In genomic region chr1:35506960-35507901, GRCh38 we compare ENCODE assay signal across 1 cellular context.
TF ChIP-seq lines count a peak whose summit lies in the region.

No MANE protein-coding gene starts in this region.

TF ChIP-seq in GM12878, 131 proteins besides CTCF, POLR2A, EP300 and RAD21:
- TF ChIP-seq MLLT1 (IDR thresholded peaks at IDR 0.05): peak; percentile 54; the same call in 1 of the 2 replicates
- TF ChIP-seq NRF1 (conservative IDR thresholded peaks at IDR 0.05; ENCODE audit: low read depth, low read length): no peak
- 0 out of 2 replicates have a peak, but pooled peaks have one; percentile 36 for TF ChIP-seq DPF2 (IDR thresholded peaks at IDR 0.05)
- peak; percentile 53 for TF ChIP-seq RUNX3 (IDR thresholded peaks at IDR 0.05; ENCODE audit: low read length)
- no peak for TF ChIP-seq CREB1 (IDR thresholded peaks at IDR 0.05; ENCODE audit: low read depth)
- peak; percentile 76; the same call in 1 of the 2 replicates for TF ChIP-seq ZNF687 (IDR thresholded peaks at IDR 0.05)
- peak; percentile 63 for TF ChIP-seq CUX1 (IDR thresholded peaks at IDR 0.05; ENCODE audit: insufficient replicate concordance, low read depth, low read length)
- TF ChIP-seq ZNF592 (IDR thresholded peaks at IDR 0.05): 0 out of 2 replicates have a peak, but pooled peaks have one; percentile 34
- no peak for TF ChIP-seq YBX1 (IDR thresholded peaks at IDR 0.05)
- 0 out of 2 replicates have a peak, but pooled peaks have one; percentile 13 for TF ChIP-seq TCF12 (IDR thresholded peaks at IDR 0.05; ENCODE audit: low read depth, low read length)
- TF ChIP-seq STAT3 (IDR thresholded peaks at IDR 0.05; ENCODE audit: low read depth, low read length): 0 out of 2 replicates have a peak, but pooled peaks have one; percentile 24
- TF ChIP-seq GATAD2B (conservative IDR thresholded peaks at IDR 0.05; ENCODE audit: low read depth): 0 out of 2 replicates have a peak, but pooled peaks have one; percentile 13
- TF ChIP-seq RELB (IDR thresholded peaks at IDR 0.05; ENCODE audit: low read depth): peak; percentile 34
- no peak for TF ChIP-seq ZNF274 (IDR thresholded peaks at IDR 0.05; ENCODE audit: insufficient read depth, insufficient read length)
- peak; percentile 51; the same call in 1 of the 2 replicates for TF ChIP-seq NR2F1 (conservative IDR thresholded peaks at IDR 0.05)
- peak; percentile 85 for TF ChIP-seq NBN (IDR thresholded peaks at IDR 0.05)
- peak; percentile 66; the same call in 1 of the 2 replicates for TF ChIP-seq SPI1 (IDR thresholded peaks at IDR 0.05; ENCODE audit: borderline replicate concordance, insufficient read depth, low read depth, low read length)
- 0 out of 2 replicates have a peak, but pooled peaks have one; percentile 52 for TF ChIP-seq MTA2 (IDR thresholded peaks at IDR 0.05; ENCODE audit: low read depth)
- TF ChIP-seq IKZF2 (IDR thresholded peaks at IDR 0.05): peak; percentile 51 to 55; a peak in 2 of 4 replicates
- no peak for TF ChIP-seq GABPA (IDR thresholded peaks at IDR 0.05; ENCODE audit: low read depth)
- TF ChIP-seq SUZ12 (IDR thresholded peaks at IDR 0.05; ENCODE audit: unreplicated experiment): no peak
- TF ChIP-seq ZNF24 (IDR thresholded peaks at IDR 0.05): peak; percentile 75
- 0 out of 2 replicates have a peak, but pooled peaks have one; percentile 16 for TF ChIP-seq SMC3 (IDR thresholded peaks at IDR 0.05; ENCODE audit: borderline replicate concordance, low read length)
- TF ChIP-seq ZSCAN29 (IDR thresholded peaks at IDR 0.05): peak; percentile 48; the same call in 1 of the 2 replicates
- TF ChIP-seq POU2F2 (IDR thresholded peaks at IDR 0.05; ENCODE audit: borderline replicate concordance, low read depth, low read length): peak; percentile 60; the same call in 1 of the 3 replicates
- peak; percentile 43; the same call in 1 of the 2 replicates for TF ChIP-seq ATF2 (IDR thresholded peaks at IDR 0.05; ENCODE audit: low read length)
- peak; percentile 64 for TF ChIP-seq MEF2B (IDR thresholded peaks at IDR 0.05; ENCODE audit: partially characterized antibody, poor library complexity, severe bottlenecking)
- TF ChIP-seq MYC (IDR thresholded peaks at IDR 0.05; ENCODE audit: insufficient read depth, insufficient read length, insufficient replicate concordance, low read length, severe bottlenecking): no peak
